1 cellular context compared by ENCODE assay signal in the genomic region with DNA sequence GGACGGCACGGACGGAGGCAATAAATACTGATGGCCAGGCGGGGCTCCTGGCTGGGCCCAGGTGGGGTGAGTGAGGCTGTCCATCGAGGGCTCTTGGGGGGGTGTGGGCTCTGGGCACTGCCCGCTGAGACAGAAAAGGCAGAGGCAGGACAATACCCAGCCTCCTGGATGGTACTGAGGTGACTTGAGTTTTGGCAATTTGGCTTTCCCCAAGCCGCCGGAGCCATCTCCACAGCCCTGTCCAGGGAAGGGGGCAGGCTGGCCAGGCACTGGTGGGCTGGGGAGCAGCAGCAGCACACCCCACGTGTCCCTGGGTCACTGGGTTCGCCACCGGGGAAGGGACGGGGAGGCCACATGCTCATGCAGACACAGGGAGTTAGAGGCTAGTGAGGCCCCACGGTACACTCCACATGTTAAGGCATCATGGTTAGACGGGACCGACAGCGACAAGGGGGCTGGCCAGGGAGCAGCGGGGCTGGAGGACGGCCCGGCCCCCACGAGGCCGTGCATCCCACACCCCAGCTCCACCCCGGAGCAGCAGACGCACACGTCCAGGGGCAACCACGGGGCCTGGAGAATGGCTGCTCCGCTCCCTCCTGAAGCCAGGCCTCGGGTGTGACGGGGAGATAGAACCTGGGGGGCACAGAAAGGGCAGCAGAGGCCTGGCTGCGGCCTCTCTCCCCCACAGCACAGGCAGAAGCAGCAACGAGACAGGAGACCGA.
TF ChIP-seq lines count a peak whose summit lies in the region.

No MANE protein-coding gene starts in this region.

TF ChIP-seq in Ishikawa, 13 proteins besides CTCF, POLR2A, EP300 and RAD21 (continued from another document):
- TF ChIP-seq, protein P1, sequence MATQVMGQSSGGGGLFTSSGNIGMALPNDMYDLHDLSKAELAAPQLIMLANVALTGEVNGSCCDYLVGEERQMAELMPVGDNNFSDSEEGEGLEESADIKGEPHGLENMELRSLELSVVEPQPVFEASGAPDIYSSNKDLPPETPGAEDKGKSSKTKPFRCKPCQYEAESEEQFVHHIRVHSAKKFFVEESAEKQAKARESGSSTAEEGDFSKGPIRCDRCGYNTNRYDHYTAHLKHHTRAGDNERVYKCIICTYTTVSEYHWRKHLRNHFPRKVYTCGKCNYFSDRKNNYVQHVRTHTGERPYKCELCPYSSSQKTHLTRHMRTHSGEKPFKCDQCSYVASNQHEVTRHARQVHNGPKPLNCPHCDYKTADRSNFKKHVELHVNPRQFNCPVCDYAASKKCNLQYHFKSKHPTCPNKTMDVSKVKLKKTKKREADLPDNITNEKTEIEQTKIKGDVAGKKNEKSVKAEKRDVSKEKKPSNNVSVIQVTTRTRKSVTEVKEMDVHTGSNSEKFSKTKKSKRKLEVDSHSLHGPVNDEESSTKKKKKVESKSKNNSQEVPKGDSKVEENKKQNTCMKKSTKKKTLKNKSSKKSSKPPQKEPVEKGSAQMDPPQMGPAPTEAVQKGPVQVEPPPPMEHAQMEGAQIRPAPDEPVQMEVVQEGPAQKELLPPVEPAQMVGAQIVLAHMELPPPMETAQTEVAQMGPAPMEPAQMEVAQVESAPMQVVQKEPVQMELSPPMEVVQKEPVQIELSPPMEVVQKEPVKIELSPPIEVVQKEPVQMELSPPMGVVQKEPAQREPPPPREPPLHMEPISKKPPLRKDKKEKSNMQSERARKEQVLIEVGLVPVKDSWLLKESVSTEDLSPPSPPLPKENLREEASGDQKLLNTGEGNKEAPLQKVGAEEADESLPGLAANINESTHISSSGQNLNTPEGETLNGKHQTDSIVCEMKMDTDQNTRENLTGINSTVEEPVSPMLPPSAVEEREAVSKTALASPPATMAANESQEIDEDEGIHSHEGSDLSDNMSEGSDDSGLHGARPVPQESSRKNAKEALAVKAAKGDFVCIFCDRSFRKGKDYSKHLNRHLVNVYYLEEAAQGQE (IDR thresholded peaks at IDR 0.05; ENCODE audit: low read depth) = no peak
- TF ChIP-seq TAF1 (IDR thresholded peaks at IDR 0.05; ENCODE audit: low read depth) = no peak; the same call in 1 of the 2 replicates
- no peak; the same call in 1 of the 2 replicates for TF ChIP-seq EGR1 (IDR thresholded peaks at IDR 0.05)
